Comparison of ENCODE assay signal across 1 cellular context in genomic region chr3:30471076-30471475, GRCh38.
TF ChIP-seq lines count a peak whose summit lies in the region.

No MANE protein-coding gene starts in this region.

TF ChIP-seq in A549, 52 proteins besides CTCF, POLR2A, EP300 and RAD21 (continued from another document):
- TF ChIP-seq PBX3 (IDR thresholded peaks at IDR 0.05) (no peak), HES2 (IDR thresholded peaks at IDR 0.05) (no peak), CHD2 (IDR thresholded peaks at IDR 0.05; ENCODE audit: low read length, partially characterized antibody) (no peak), NFE2L2 (conservative IDR thresholded peaks at IDR 0.05; ENCODE audit: low read length) (no peak)
